In genomic region chr6:44064089-44064947, GRCh38 we compare ENCODE assay signal across 9 cellular contexts.
DNase-seq lines count a peak whose midpoint lies in the region; TF ChIP-seq lines count a peak whose summit lies in the region.
"Had no signal": no experiment of that assay in that cellular context is flagged by ENCODE, and none has a peak within 500 bp of the region (broad histone marks: within the 10 kb centered on the region; RNA-seq: fewer than 3 reads in every experiment).

No MANE protein-coding gene starts in this region.

- peaks cover 54% of the 10 kb centered on the region for H3K4me1 Mint-ChIP-seq in osteocyte (ENCODE audit: unreplicated experiment)

- H3K27me3 Mint-ChIP-seq in osteocyte (ENCODE audit: unreplicated experiment) = no peaks in the 10 kb centered on the region

- H3K9me3 Mint-ChIP-seq in osteocyte (ENCODE audit: unreplicated experiment) = no peaks in the 10 kb centered on the region

- no peak overlapping the region for H3K27ac ChIP-seq in caudate nucleus (ENCODE audit: low read depth, low read length)

- no peak for TF ChIP-seq CTCF in osteocyte (IDR thresholded peaks at IDR 0.05)

- H3K4me3 Mint-ChIP-seq in osteocyte (ENCODE audit: unreplicated experiment) = no peak overlapping the region

- in situ Hi-C loops in Caki2 (cut with HindIII; ENCODE audit: low pct_unique_long_range_greater_than_20kb, low sequenced_read_pairs) = no loop called here

- peaks cover 4% of the 10 kb centered on the region for H3K36me3 Mint-ChIP-seq in osteocyte (ENCODE audit: unreplicated experiment)

- peak overlapping the region; percentile 33 for H3K27ac Mint-ChIP-seq in osteocyte (ENCODE audit: unreplicated experiment)

- DNase-seq in Caki2 (ENCODE audit: low read depth) (peak; percentile 96), fibroblast of gingiva (ENCODE audit: low read depth) (peak; percentile 77), osteocyte (ENCODE audit: extremely low spot score, unreplicated experiment) (no peak), NCI-H2171 (lab: John Stamatoyannopoulos, UW) (no peak), SKM-1 (lab: John Stamatoyannopoulos, UW; ENCODE audit: unreplicated experiment) (no peak), caudate nucleus (lab: John Stamatoyannopoulos, UW) (no peak), NOMO-1 treated with dmso at 0.1 percent for 144 hours (lab: John Stamatoyannopoulos, UW; ENCODE audit: unreplicated experiment) (no peak)
- DNase-seq: activated CD8-positive, alpha-beta memory T cell treated with anti-CD3 and anti-CD28 coated beads, Interleukin-2, amount 50 U/mL, for 48 hours had no signal

TF ChIP-seq in PFSK-1, 5 proteins besides CTCF, POLR2A, EP300 and RAD21:
- TF ChIP-seq POLR2AphosphoS5 (IDR thresholded peaks at IDR 0.05; ENCODE audit: low read depth, low read length) = no peak
- no peak for TF ChIP-seq FOXP2 (optimal IDR thresholded peaks at IDR 0.05; ENCODE audit: borderline replicate concordance, extremely low read depth, extremely low read length, insufficient read depth)
- no peak for TF ChIP-seq TAF1 (IDR thresholded peaks at IDR 0.05; ENCODE audit: borderline replicate concordance, insufficient read depth, low read length)
- peak; percentile 83; the same call in 1 of the 2 replicates for TF ChIP-seq SIN3A (IDR thresholded peaks at IDR 0.05; ENCODE audit: borderline replicate concordance, insufficient read depth, low read length)
- TF ChIP-seq REST (IDR thresholded peaks at IDR 0.05; ENCODE audit: insufficient read depth in 1 of 2, low read depth in 2 of 2, low read length in 2 of 2) = 0 out of 4 replicates have a peak, but pooled peaks of 1 of the 2 experiments have one; percentile 38

Comparison
In these comparisons a context has a peak if more than half of its experiments do, and no peak if none do; other contexts are left out.
1. DNase-seq: peak in Caki2 (single experiment) and fibroblast of gingiva (single experiment); none in osteocyte (single experiment), NCI-H2171 (single experiment), SKM-1 (single experiment), caudate nucleus (0 of 61) and NOMO-1 treated with dmso at 0.1 percent for 144 hours (single experiment).